Comparison of ENCODE assay signal across 1 cellular context in genomic region chr4:78644744-78645330, GRCh38.
A peak's percentile ranks its signal among the peaks of the same experiment; 100 is the strongest.
TF ChIP-seq lines count a peak whose summit lies in the region.

No MANE protein-coding gene starts in this region.

TF ChIP-seq in K562, 482 proteins besides CTCF, POLR2A, EP300 and RAD21 (continued from another document):
- TF ChIP-seq HMBOX1 (IDR thresholded peaks at IDR 0.05) (peak; percentile 72), RBM34 (IDR thresholded peaks at IDR 0.05; ENCODE audit: borderline replicate concordance, insufficient read depth, low read length) (no peak), MIER1 (IDR thresholded peaks at IDR 0.05; ENCODE audit: low read depth) (no peak), U2AF2 (optimal IDR thresholded peaks at IDR 0.05; ENCODE audit: low read depth, low read length) (no peak)
